ENCODE assay signal across 23 cellular contexts in the genomic region with DNA sequence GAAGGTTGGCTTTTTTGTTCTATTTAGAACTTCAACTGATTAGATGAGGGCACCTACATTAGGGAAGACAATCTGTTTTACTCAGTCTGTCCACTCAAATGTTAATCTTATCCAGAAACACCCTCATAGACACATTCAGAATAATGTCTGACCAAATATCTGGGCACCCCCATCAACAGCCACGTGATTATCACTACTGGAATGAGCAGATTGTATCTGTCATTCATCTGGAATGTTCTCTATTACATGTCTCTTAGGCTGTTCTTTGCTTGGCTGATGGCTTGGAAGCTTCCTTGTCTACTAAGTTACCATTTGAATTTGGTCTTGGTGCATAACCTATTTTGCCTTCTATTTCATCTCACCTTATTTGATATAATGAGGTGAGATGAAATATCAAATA. TPM values are rescaled to one million over a fixed set of nuclear protein-coding genes. Genes with fewer than 3 reads are reported as not detected.
DNase-seq lines count a peak whose midpoint lies in the region; ATAC-seq and TF ChIP-seq lines count a peak whose summit lies in the region.
"Had no signal": no experiment of that assay in that cellular context is flagged by ENCODE, and none has a peak within 500 bp of the region (broad histone marks: within the 10 kb centered on the region; RNA-seq: fewer than 3 reads in every experiment).

No MANE protein-coding gene starts in this region.

- peak; percentile 70; the same call in 2 of the 3 replicates for ATAC-seq in RWPE2 (ENCODE audit: low read depth)
- ATAC-seq: activated T-cell treated with anti-CD3 and anti-CD28 coated beads, Interleukin-2, amount 50 U/mL, for 4 hours; esophagus mucosa; stimulated activated naive B cell treated with anti-CD40 and anti-IgM and Interleukin-4, amounts not matched to agents 10 μg/mL and 1 μg/mL and 100 μg/mL, for 72 hours; T-helper 17 cell had no signal

- DNase-seq in GM03348 (ENCODE audit: low spot score) = peak; percentile 62
- DNase-seq in RWPE2 (ENCODE audit: low spot score) = no peak
- DNase-seq in fibroblast of lung (ENCODE audit: low read depth in 2 of 2) = peak; percentile 3 to 49
- peak; percentile 84 to 93 for DNase-seq in trophoblast cell
- DNase-seq in activated naive CD4-positive, alpha-beta T cell (lab: John Stamatoyannopoulos, UW) = no peak
- no peak for DNase-seq in activated CD4-positive, alpha-beta T cell treated with anti-CD3 and anti-CD28 coated beads for 4 hours
- no peak for DNase-seq in GM20000 (ENCODE audit: low spot score)
- no peak for DNase-seq in dorsolateral prefrontal cortex
- DNase-seq: activated CD4-positive, alpha-beta memory T cell treated with anti-CD3 and anti-CD28 coated beads for 36 hours; activated T-cell treated with anti-CD3 and anti-CD28 coated beads, Interleukin-2, amount 50 U/mL, for 4 hours; DND-41; H7; hypothalamus; KG1; kidney; NCI-H1092; NCI-H524 treated with DMSO at 0.1 percent for 48 hours; SHP77; stimulated activated naive B cell treated with anti-CD40 and anti-IgM and Interleukin-4, amounts not matched to agents 10 μg/mL and 1 μg/mL and 100 μg/mL, for 72 hours; T-helper 17 cell; transverse colon had no signal

- H3K4me3 ChIP-seq in RWPE2 (ENCODE audit: severe bottlenecking) (no peak overlapping the region), fibroblast of lung (replicated peaks in 1 of 4; ENCODE audit: control extremely low read depth in 1 of 4, insufficient read depth in 1 of 4, low read depth in 3 of 4, low read length in 4 of 4) (no peak overlapping the region), trophoblast cell (ENCODE audit: low read depth, low read length) (no peak overlapping the region), dorsolateral prefrontal cortex (no peak overlapping the region)
- H3K4me3 ChIP-seq: cardiac muscle cell, transverse colon had no signal

- no peak overlapping the region for H2BK120ac ChIP-seq in trophoblast cell (ENCODE audit: insufficient read depth, low read length, poor library complexity)

- H3K9me3 ChIP-seq in RWPE2 (ENCODE audit: severe bottlenecking) = no peaks in the 10 kb centered on the region
- no peaks in the 10 kb centered on the region for H3K9me3 ChIP-seq in fibroblast of lung (ENCODE audit: control insufficient read depth, insufficient read depth, low read depth, low read length)
- H3K9me3 ChIP-seq in trophoblast cell (ENCODE audit: insufficient read depth, low read depth, low read length) = no peaks in the 10 kb centered on the region
- H3K9me3 ChIP-seq: transverse colon had no signal

- H3K4me2 ChIP-seq in fibroblast of lung (ENCODE audit: extremely low read depth, insufficient read depth, low read length) (no peak overlapping the region), trophoblast cell (ENCODE audit: low read length) (no peak overlapping the region)

- no peaks in the 10 kb centered on the region for H3K79me1 ChIP-seq in trophoblast cell (ENCODE audit: low read length)

- intact Hi-C loops in dorsolateral prefrontal cortex (cut with DNase I) = no loop called here

- H4K12ac ChIP-seq in trophoblast cell (ENCODE audit: low read depth, low read length) = no peak overlapping the region

- peaks cover 3% of the 10 kb centered on the region for H3K27me3 ChIP-seq in RWPE2 (ENCODE audit: insufficient read depth, poor library complexity, severe bottlenecking)
- peaks cover 4% of the 10 kb centered on the region for H3K27me3 ChIP-seq in fibroblast of lung (ENCODE audit: control insufficient read depth, insufficient read depth, low read length)
- H3K27me3 ChIP-seq in trophoblast cell (ENCODE audit: insufficient read depth, low read length) = no peaks in the 10 kb centered on the region
- H3K27me3 ChIP-seq in dorsolateral prefrontal cortex = no peaks in the 10 kb centered on the region
- H3K27me3 ChIP-seq: cardiac muscle cell, transverse colon had no signal

- H4K91ac ChIP-seq in trophoblast cell (ENCODE audit: low read depth, low read length) = no peak overlapping the region

- TF ChIP-seq CTCF in RWPE2 (IDR thresholded peaks at IDR 0.05; ENCODE audit: poor library complexity, severe bottlenecking) (no peak), fibroblast of lung (conservative IDR thresholded peaks at IDR 0.05 in 1 of 2, IDR thresholded peaks at IDR 0.05 in 1 of 2; ENCODE audit: low read depth in 1 of 2, low read length in 2 of 2) (no peak), GM20000 (IDR thresholded peaks at IDR 0.05; ENCODE audit: extremely low read depth, missing control alignments) (no peak), dorsolateral prefrontal cortex (IDR thresholded peaks at IDR 0.05 in 54 of 56, conservative IDR thresholded peaks at IDR 0.05 in 2 of 56; ENCODE audit: low read depth in 1 of 56, partially characterized antibody in 56 of 56) (no peak)

- H2BK12ac ChIP-seq in trophoblast cell (ENCODE audit: low read length) = no peak overlapping the region

- no peak overlapping the region for H3K27ac ChIP-seq in RWPE2 (ENCODE audit: poor library complexity, severe bottlenecking)
- no peak overlapping the region for H3K27ac ChIP-seq in fibroblast of lung (ENCODE audit: insufficient read depth, low read length)
- H3K27ac ChIP-seq in trophoblast cell (ENCODE audit: low read depth, low read length) = no peak overlapping the region
- no peak overlapping the region for H3K27ac ChIP-seq in dorsolateral prefrontal cortex
- H3K27ac ChIP-seq: cardiac muscle cell, transverse colon had no signal

- no peak overlapping the region for H3K9ac ChIP-seq in fibroblast of lung (ENCODE audit: insufficient read depth, low read length)
- no peak overlapping the region for H3K9ac ChIP-seq in trophoblast cell (ENCODE audit: low read length)

- H3K4me1 ChIP-seq in RWPE2 (ENCODE audit: insufficient read depth, poor library complexity, severe bottlenecking) (no peaks in the 10 kb centered on the region), fibroblast of lung (ENCODE audit: control insufficient read depth, extremely low read depth, insufficient read depth, low read length) (no peaks in the 10 kb centered on the region), trophoblast cell (ENCODE audit: control insufficient read depth in 1 of 2, insufficient read depth in 2 of 2, low read length in 2 of 2) (no peaks in the 10 kb centered on the region)
- H3K4me1 ChIP-seq: transverse colon had no signal

- H2AFZ ChIP-seq in fibroblast of lung (ENCODE audit: low read length) = no peak overlapping the region
- no peak overlapping the region for H2AFZ ChIP-seq in trophoblast cell (ENCODE audit: insufficient read depth, low read length, poor library complexity)

- no peak overlapping the region for H2BK5ac ChIP-seq in trophoblast cell (ENCODE audit: low read depth, low read length, poor library complexity)

- H3K23ac ChIP-seq in trophoblast cell (ENCODE audit: low read length) = no peak overlapping the region

- H4K20me1 ChIP-seq in fibroblast of lung (ENCODE audit: control insufficient read depth, extremely low read depth, insufficient read depth, low read length) = no peaks in the 10 kb centered on the region

- no peak overlapping the region for H3K14ac ChIP-seq in trophoblast cell (ENCODE audit: low read length)

- no peaks in the 10 kb centered on the region for H3K36me3 ChIP-seq in RWPE2 (ENCODE audit: low read depth)
- no peaks in the 10 kb centered on the region for H3K36me3 ChIP-seq in fibroblast of lung (ENCODE audit: control insufficient read depth, insufficient read depth, low read length)
- no peaks in the 10 kb centered on the region for H3K36me3 ChIP-seq in trophoblast cell (ENCODE audit: control insufficient read depth in 1 of 2, insufficient read depth in 2 of 2, low read length in 2 of 2)
- H3K36me3 ChIP-seq: cardiac muscle cell, transverse colon had no signal

- WGBS in trophoblast cell (ENCODE audit: extremely low coverage, insufficient coverage, insufficient read length) = no CpG with 5 or more reads among the region's 1 CpG

- no peak overlapping the region for H3K18ac ChIP-seq in trophoblast cell (ENCODE audit: low read length)

- H2AK5ac ChIP-seq in trophoblast cell (ENCODE audit: low read length) = no peak overlapping the region

- no peak overlapping the region for H4K8ac ChIP-seq in trophoblast cell (ENCODE audit: low read depth, low read length)

- H3K79me2 ChIP-seq in fibroblast of lung (ENCODE audit: control insufficient read depth, insufficient read depth, low read length) (no peaks in the 10 kb centered on the region), trophoblast cell (ENCODE audit: control insufficient read depth, insufficient read depth, low read length, poor library complexity) (no peaks in the 10 kb centered on the region)

- no peak overlapping the region for H3K4ac ChIP-seq in trophoblast cell (ENCODE audit: low read depth, low read length)

RNA-seq across cellular contexts. Expression of a gene that starts 15.7 kb away (rescaled TPM):
- total RNA-seq in fibroblast of lung = 19.8 and 21.1 TPM in 2 replicates
- polyA plus RNA-seq in fibroblast of lung = 19.5 and 21.7 TPM in 2 replicates
- polyA plus RNA-seq in fibroblast of lung (2012) = 11.2 and 14.4 TPM in 2 replicates
- polyA minus RNA-seq in fibroblast of lung (ENCODE audit: low replicate concordance) = 1.3 and 2.0 TPM in 2 replicates
- polyA plus RNA-seq in trophoblast cell (2013) = 8.5 and 8.8 TPM in 2 replicates
- 10 to 100 TPM; 15.6 to 29.6 (median 20.9) TPM for total RNA-seq in dorsolateral prefrontal cortex

Comparison
In these comparisons a context has a peak if more than half of its experiments do, and no peak if none do; other contexts are left out.
1. DNase-seq: peak in GM03348 (single experiment), fibroblast of lung (2 of 2) and trophoblast cell (2 of 2); none in RWPE2 (single experiment), activated naive CD4-positive, alpha-beta T cell (0 of 4), activated CD4-positive, alpha-beta T cell treated with anti-CD3 and anti-CD28 coated beads for 4 hours (0 of 2), GM20000 (single experiment) and dorsolateral prefrontal cortex (0 of 10).